Comparison of ENCODE assay signal across 33 cellular contexts in the genomic region with DNA sequence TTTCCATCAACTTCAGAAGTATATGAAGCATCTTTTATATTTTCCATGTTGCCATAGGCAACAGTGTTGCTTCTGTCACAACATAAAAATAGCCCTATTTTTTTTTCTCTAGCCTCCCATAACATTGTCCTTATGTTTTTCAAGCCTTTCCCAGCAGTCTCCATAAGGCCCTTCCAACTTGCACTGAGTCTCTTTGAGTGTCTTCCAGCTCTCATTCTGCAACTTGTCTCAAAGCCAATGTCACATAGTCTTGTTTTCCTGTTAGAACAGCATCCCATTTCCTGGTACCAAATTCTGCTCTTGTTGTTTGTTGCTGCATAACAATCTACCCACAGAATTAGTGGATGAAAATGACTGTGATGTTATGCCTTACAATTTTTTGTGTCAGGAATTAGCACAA.
"Had no signal": no experiment of that assay in that cellular context is flagged by ENCODE, and none has a peak within 500 bp of the region (broad histone marks: within the 10 kb centered on the region; RNA-seq: fewer than 3 reads in every experiment).

No MANE protein-coding gene starts in this region.

- H3K4me1 Mint-ChIP-seq: activated CD4-positive, alpha-beta T cell treated with anti-CD3 and anti-CD28 coated beads, Interleukin-2, amount 10 ng/mL, durations not matched to agents 24 days and 14 days; activated naive CD8-positive, alpha-beta T cell treated with anti-CD3 and anti-CD28 coated beads for 36 hours; activated T-helper 17 cell treated with anti-CD3 and anti-CD28 coated beads, Interleukin-2, amount 50 U/mL, for 72 hours had no signal

- H3K27ac ChIP-seq: ascending aorta, Peyer's patch, SJSA1 had no signal

- H3K27me3 Mint-ChIP-seq: activated CD4-positive, alpha-beta T cell treated with anti-CD3 and anti-CD28 coated beads, Interleukin-2, amount 10 ng/mL, durations not matched to agents 24 days and 14 days; activated CD8-positive, alpha-beta T cell treated with anti-CD3 and anti-CD28 coated beads for 36 hours; activated naive CD8-positive, alpha-beta T cell treated with anti-CD3 and anti-CD28 coated beads for 36 hours; activated T-helper 17 cell treated with anti-CD3 and anti-CD28 coated beads, Interleukin-2, amount 50 U/mL, for 72 hours had no signal

- H3K4me3 Mint-ChIP-seq: activated CD4-positive, alpha-beta T cell treated with anti-CD3 and anti-CD28 coated beads, Interleukin-2, amount 10 ng/mL, durations not matched to agents 24 days and 14 days; activated CD8-positive, alpha-beta T cell treated with anti-CD3 and anti-CD28 coated beads for 36 hours; activated naive CD8-positive, alpha-beta T cell treated with anti-CD3 and anti-CD28 coated beads for 36 hours; activated T-cell treated with anti-CD3 and anti-CD28 coated beads, Interleukin-2, amount 50 U/mL, for 72 hours; activated T-helper 17 cell treated with anti-CD3 and anti-CD28 coated beads, Interleukin-2, amount 50 U/mL, for 72 hours; T-helper 1 cell treated with Interleukin-12 subunit alpha and Interleukin-12 subunit beta and Interleukin-4 antibody, amounts not matched to agents 30 μg/mL and 1 μg/mL, for 36 hours; T-helper 2 cell treated with Interferon-gamma antibody and Interleukin-4, amounts not matched to agents 5 μg/mL and 100 μg/mL, for 36 hours had no signal

- DNase-seq: activated CD4-positive, alpha-beta T cell treated with anti-CD3 and anti-CD28 coated beads, Interleukin-2, amount 10 ng/mL, durations not matched to agents 24 days and 14 days; activated CD4-positive, alpha-beta T cell treated with anti-CD3 and anti-CD28 coated beads, Interleukin-2, amount 50 U/mL, for 4 hours; activated CD8-positive, alpha-beta T cell treated with anti-CD3 and anti-CD28 coated beads for 36 hours; activated effector memory CD4-positive, alpha-beta T cell treated with anti-CD3 and anti-CD28 coated beads, Interleukin-2, amount 50 U/mL, for 16 hours; activated naive CD4-positive, alpha-beta T cell; activated naive CD4-positive, alpha-beta T cell treated with anti-CD3 and anti-CD28 coated beads, Interleukin-2, amount 50 U/mL, for 16 hours; activated naive CD8-positive, alpha-beta T cell treated with anti-CD3 and anti-CD28 coated beads for 36 hours; activated T-cell treated with anti-CD3 and anti-CD28 coated beads, Interleukin-2, amount 50 U/mL, for 1 hour; activated T-cell treated with anti-CD3 and anti-CD28 coated beads, Interleukin-2, amount 50 U/mL, for 72 hours; amniotic stem cell; Karpas-422; KBM-7; NCI-H1048; NCI-H1105 treated with DMSO at 0.1 percent for 48 hours; NCI-H1436; NCI-H1694; NCI-H1930; NCI-H2081 treated with DMSO at 0.1 percent for 48 hours; NCI-H2171; NCI-H510A; NCI-H526; NCI-H748 treated with DMSO at 0.1 percent for 48 hours; NK-92 treated with Interleukin-12 subunit alpha and Interleukin-12 subunit beta, amount 100 ng/mL, for 24 hours; PC-3; Peyer's patch; RPMI8226; SHP77 treated with DMSO at 0.1 percent for 48 hours; SK-N-SH had no signal

- H3K27me3 ChIP-seq: ascending aorta, Peyer's patch, SJSA1 had no signal

- H3K27ac Mint-ChIP-seq: activated CD4-positive, alpha-beta T cell treated with anti-CD3 and anti-CD28 coated beads, Interleukin-2, amount 10 ng/mL, durations not matched to agents 24 days and 14 days; activated CD8-positive, alpha-beta T cell treated with anti-CD3 and anti-CD28 coated beads for 36 hours; activated naive CD8-positive, alpha-beta T cell treated with anti-CD3 and anti-CD28 coated beads for 36 hours; activated T-cell treated with anti-CD3 and anti-CD28 coated beads, Interleukin-2, amount 50 U/mL, for 72 hours; activated T-helper 17 cell treated with anti-CD3 and anti-CD28 coated beads, Interleukin-2, amount 50 U/mL, for 72 hours; T-helper 1 cell treated with Interleukin-12 subunit alpha and Interleukin-12 subunit beta and Interleukin-4 antibody, amounts not matched to agents 30 μg/mL and 1 μg/mL, for 36 hours; T-helper 2 cell treated with Interferon-gamma antibody and Interleukin-4, amounts not matched to agents 5 μg/mL and 100 μg/mL, for 36 hours had no signal

- H3K9me3 Mint-ChIP-seq: activated CD4-positive, alpha-beta T cell treated with anti-CD3 and anti-CD28 coated beads, Interleukin-2, amount 10 ng/mL, durations not matched to agents 24 days and 14 days had no signal

- ATAC-seq: activated CD8-positive, alpha-beta T cell treated with anti-CD3 and anti-CD28 coated beads for 36 hours; activated T-cell treated with anti-CD3 and anti-CD28 coated beads, Interleukin-2, amount 50 U/mL, for 72 hours; activated T-helper 17 cell treated with anti-CD3 and anti-CD28 coated beads, Interleukin-2, amount 50 U/mL, for 72 hours; PC-3 had no signal

- H3K4me3 ChIP-seq: ascending aorta, Peyer's patch, SJSA1 had no signal

- H3K36me3 Mint-ChIP-seq: activated naive CD8-positive, alpha-beta T cell treated with anti-CD3 and anti-CD28 coated beads for 36 hours had no signal
